Comparison of ENCODE assay signal across 9 cellular contexts in the genomic region with DNA sequence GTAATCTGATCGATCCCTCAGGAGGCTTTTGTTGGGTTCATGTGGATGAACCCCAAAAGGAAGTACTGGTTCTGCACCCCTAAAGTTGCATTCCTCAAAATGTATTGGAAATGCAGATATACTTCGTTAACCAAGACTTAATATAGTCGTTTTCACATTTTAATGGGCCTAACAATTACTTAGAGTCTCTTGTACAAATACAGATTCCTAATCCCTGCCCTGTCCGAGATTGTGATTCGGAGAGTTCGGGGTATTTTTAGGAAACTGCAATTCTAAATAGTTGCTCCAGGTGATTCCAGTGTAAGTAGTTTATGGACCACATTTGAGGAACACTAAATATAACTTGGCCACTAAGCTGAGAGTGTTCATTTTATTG. TPM values are rescaled to one million over a fixed set of nuclear protein-coding genes. Genes with fewer than 3 reads are reported as not detected.
DNase-seq lines count a peak whose midpoint lies in the region; ATAC-seq and TF ChIP-seq lines count a peak whose summit lies in the region.
"Had no signal": no experiment of that assay in that cellular context is flagged by ENCODE, and none has a peak within 500 bp of the region (broad histone marks: within the 10 kb centered on the region; RNA-seq: fewer than 3 reads in every experiment).

No MANE protein-coding gene starts in this region.

- no peak for ATAC-seq in left cardiac atrium
- ATAC-seq in mucosa of descending colon = no peak
- no peak for ATAC-seq in HG02642 (IDR thresholded peaks at IDR 0.05; ENCODE audit: poor library complexity, unreplicated experiment)
- no peak for ATAC-seq in GM18873 (IDR thresholded peaks at IDR 0.05; ENCODE audit: low FRiP score, unreplicated experiment)
- no peak for ATAC-seq in GM19455 (IDR thresholded peaks at IDR 0.05; ENCODE audit: unreplicated experiment)

- H3K4me1 ChIP-seq in right atrium auricular region (peaks cover 0 to 33% of the 10 kb centered on the region in 2 donors), mucosa of descending colon (ENCODE audit: low read depth) (no peaks in the 10 kb centered on the region)

- H3K27ac ChIP-seq in right atrium auricular region (peak overlapping the region in 1 of 2 donors; percentile 80), brain microvascular endothelial cell (peak overlapping the region; percentile 71)

- no peaks in the 10 kb centered on the region for H3K36me3 ChIP-seq in right atrium auricular region
- peaks cover 12% of the 10 kb centered on the region for H3K36me3 ChIP-seq in brain microvascular endothelial cell (replicated peaks)
- H3K36me3 ChIP-seq in mucosa of descending colon (ENCODE audit: low read depth) = no peaks in the 10 kb centered on the region

- intact Hi-C loops in left cardiac atrium (cut with DNase I) = no loop called here
- intact Hi-C loops in mucosa of descending colon (cut with DNase I, micrococcal nuclease) = no loop called here

- in situ Hi-C loops in brain microvascular endothelial cell (cut with HindIII; ENCODE audit: low pct_ligation_motif_present, low sequenced_read_pairs) = no loop called here

- H3K9me3 ChIP-seq in right atrium auricular region (no peaks in the 10 kb centered on the region), mucosa of descending colon (no peaks in the 10 kb centered on the region)

- peak overlapping the region; percentile 85 to 92 for H3K4me3 ChIP-seq in right atrium auricular region
- peak overlapping the region; percentile 80 for H3K4me3 ChIP-seq in brain microvascular endothelial cell (ENCODE audit: low read depth, low read length)
- H3K4me3 ChIP-seq in mucosa of descending colon = peak overlapping the region; percentile 92

- TF ChIP-seq CTCF in right atrium auricular region (IDR thresholded peaks at IDR 0.05) = no peak
- no peak for TF ChIP-seq CTCF in brain microvascular endothelial cell (IDR thresholded peaks at IDR 0.05; ENCODE audit: low read depth, low read length, missing control alignments)
- no peak for TF ChIP-seq CTCF in mucosa of descending colon (IDR thresholded peaks at IDR 0.05)

- H3K27me3 ChIP-seq in right atrium auricular region (no peaks in the 10 kb centered on the region), brain microvascular endothelial cell (replicated peaks) (no peaks in the 10 kb centered on the region)

- DNase-seq in right atrium auricular region (ENCODE audit: low spot score) (no peak), left cardiac atrium (no peak), brain microvascular endothelial cell (no peak), mucosa of descending colon (no peak), GF-D8 (lab: John Stamatoyannopoulos, UW) (no peak)
- DNase-seq: NCI-H524 had no signal

RNA-seq across cellular contexts. Expression of a gene that starts 0.8 kb away (rescaled TPM):
- total RNA-seq in right atrium auricular region = 10 to 100 TPM; 15.3 to 22.9 TPM
- 10 to 100 TPM; 11.2 to 11.6 TPM for total RNA-seq in left cardiac atrium
- total RNA-seq in mucosa of descending colon = 10 to 100 TPM; 13.3 to 16.5 (median 15.9) TPM
